In the genomic region with DNA sequence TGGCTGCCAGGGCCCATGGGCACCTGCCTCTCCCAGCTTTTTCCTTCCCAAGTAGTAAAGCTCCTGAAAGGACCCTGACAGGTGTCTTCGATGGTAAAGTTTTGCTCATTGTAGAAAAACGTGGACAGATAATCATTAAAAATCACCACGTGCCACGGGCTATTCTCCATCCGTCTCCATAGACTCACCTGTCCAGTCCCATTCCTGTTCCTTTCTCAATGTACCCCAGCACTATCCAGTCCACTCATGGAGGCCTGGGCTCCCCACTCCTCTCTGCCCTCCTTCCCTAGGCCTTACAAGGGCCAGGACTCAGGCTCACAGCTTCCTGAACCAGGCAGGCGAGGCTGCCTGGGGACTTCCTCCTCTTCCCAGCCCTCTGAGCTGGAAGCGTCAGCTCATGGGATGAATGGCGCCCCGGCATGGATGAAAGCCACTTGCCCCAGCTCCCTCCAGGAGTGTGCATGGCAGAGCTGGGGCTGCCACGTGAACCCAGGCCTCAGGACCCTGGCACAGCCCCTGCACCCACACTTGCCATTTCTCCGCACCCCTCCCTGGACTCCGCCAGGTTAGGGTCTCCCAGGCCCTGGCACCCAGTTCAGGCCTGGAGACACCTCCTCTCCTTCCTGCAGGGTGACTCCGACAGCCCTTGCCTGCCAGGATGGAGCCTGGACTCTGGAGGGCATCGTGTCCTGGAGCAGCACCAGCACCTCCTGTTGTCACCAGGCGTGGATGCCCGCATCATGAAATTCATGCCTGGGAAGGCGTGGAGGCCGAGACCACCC, we compare ENCODE assay signal across 25 cellular contexts. TPM values are rescaled to one million over a fixed set of nuclear protein-coding genes. Genes with fewer than 3 reads are reported as not detected.
A peak's percentile ranks its signal among the peaks of the same experiment; 100 is the strongest.
DNase-seq lines count a peak whose midpoint lies in the region; ATAC-seq, FAIRE-seq and TF ChIP-seq lines count a peak whose summit lies in the region.
"Had no signal": no experiment of that assay in that cellular context is flagged by ENCODE, and none has a peak within 500 bp of the region (broad histone marks: within the 10 kb centered on the region; RNA-seq: fewer than 3 reads in every experiment).

No MANE protein-coding gene starts in this region.

- peak; percentile 1 to 8 (median 4) for ATAC-seq in pancreas
- ATAC-seq: natural killer cell treated with Interleukin-12 subunit alpha and Interleukin-12 subunit beta and Interleukin-15 and Interleukin-18, amount 100 ng/mL, for 72 hours; stimulated activated naive CD8-positive, alpha-beta T cell treated with anti-CD3 and anti-CD28 coated beads, Interleukin-15, amount 100 ng/mL, for 72 hours had no signal

- H2BK12ac ChIP-seq in H9 (ENCODE audit: insufficient read length, low read depth, low read length), result no peak overlapping the region

- H3K4me3 Mint-ChIP-seq in H9, result no peak overlapping the region
- H3K4me3 Mint-ChIP-seq: memory B cell; natural killer cell treated with Interleukin-12 subunit alpha and Interleukin-12 subunit beta and Interleukin-15 and Interleukin-18, amount 100 ng/mL, for 72 hours; stimulated activated naive CD8-positive, alpha-beta T cell treated with anti-CD3 and anti-CD28 coated beads, Interleukin-15, amount 100 ng/mL, for 72 hours; T-helper 1 cell treated with Interleukin-12 subunit alpha and Interleukin-12 subunit beta and Interleukin-4 antibody, amounts not matched to agents 30 μg/mL and 1 μg/mL, for 36 hours had no signal

- no peaks in the 10 kb centered on the region for H4K20me1 ChIP-seq in H9 (ENCODE audit: control insufficient read depth, insufficient read depth, insufficient read length)

- H3K4me3 ChIP-seq in kidney (ENCODE audit: low read length in 2 of 2) (no peak overlapping the region), pancreas (peak overlapping the region in 1 of 4 donors; percentile 1), lower leg skin (ENCODE audit: low read depth, poor library complexity, severe bottlenecking) (no peak overlapping the region)
- H3K4me3 ChIP-seq: hepatocyte, psoas muscle, SJCRH30, smooth muscle cell, tibial nerve had no signal

- no peaks in the 10 kb centered on the region for H3K9me3 ChIP-seq in H9 (ENCODE audit: control insufficient read depth, low read depth, low read length)
- no peaks in the 10 kb centered on the region for H3K9me3 ChIP-seq in kidney (ENCODE audit: control insufficient read depth in 1 of 2, low read length in 2 of 2)
- no peaks in the 10 kb centered on the region for H3K9me3 ChIP-seq in pancreas
- H3K9me3 ChIP-seq: psoas muscle, SJCRH30, tibial nerve had no signal

- TF ChIP-seq POLR2A in lower leg skin (IDR thresholded peaks at IDR 0.05), result no peak

- no peaks in the 10 kb centered on the region for H3K79me2 ChIP-seq in H9 (ENCODE audit: insufficient read depth, low read length)

- H2AK5ac ChIP-seq in H9 (ENCODE audit: insufficient read length, low read length), result no peak overlapping the region

- H3K56ac ChIP-seq in H9 (ENCODE audit: insufficient read length, low read depth, low read length), result no peak overlapping the region

- peaks cover 7 to 19% of the 10 kb centered on the region in 2 donors for H3K36me3 ChIP-seq in kidney (ENCODE audit: control insufficient read depth in 1 of 2, insufficient read depth in 2 of 2, low read length in 2 of 2)
- peaks cover 0 to 38% (median 0%) of the 10 kb centered on the region in 3 donors for H3K36me3 ChIP-seq in pancreas

- FAIRE-seq in kidney (lab: Jason Lieb, UNC), result no peak
- FAIRE-seq in pancreas (lab: Jason Lieb, UNC), result no peak
- FAIRE-seq: bronchial epithelial cell had no signal

- H3K4ac ChIP-seq in H9 (ENCODE audit: low read depth, low read length), result no peak overlapping the region

- no peaks in the 10 kb centered on the region for H3K23me2 ChIP-seq in H9 (ENCODE audit: insufficient read length, low read depth, low read length, poor library complexity, severe bottlenecking)

- H3K9me3 Mint-ChIP-seq in H9, result no peaks in the 10 kb centered on the region; a peak in 1 of 5 replicates
- H3K9me3 Mint-ChIP-seq: memory B cell; natural killer cell treated with Interleukin-12 subunit alpha and Interleukin-12 subunit beta and Interleukin-15 and Interleukin-18, amount 100 ng/mL, for 72 hours; stimulated activated naive CD8-positive, alpha-beta T cell treated with anti-CD3 and anti-CD28 coated beads, Interleukin-15, amount 100 ng/mL, for 72 hours; T-helper 1 cell treated with Interleukin-12 subunit alpha and Interleukin-12 subunit beta and Interleukin-4 antibody, amounts not matched to agents 30 μg/mL and 1 μg/mL, for 36 hours had no signal

- H4K91ac ChIP-seq in H9 (ENCODE audit: insufficient read length, low read depth, low read length), result no peak overlapping the region

- H3K4me1 Mint-ChIP-seq in H9, result no peaks in the 10 kb centered on the region
- H3K4me1 Mint-ChIP-seq: memory B cell; stimulated activated naive CD8-positive, alpha-beta T cell treated with anti-CD3 and anti-CD28 coated beads, Interleukin-15, amount 100 ng/mL, for 72 hours had no signal

- no peaks in the 10 kb centered on the region for H3K27me3 ChIP-seq in H9 (ENCODE audit: insufficient read depth, low read length)
- no peaks in the 10 kb centered on the region for H3K27me3 ChIP-seq in pancreas
- H3K27me3 ChIP-seq: hepatocyte, SJCRH30 had no signal

- CTCF ChIA-PET in RWPE1 (lab: Yijun Ruan, JAX), result interaction anchor here (1.6 kb wide), 1 partner anchor 29 kb away, joined by 6 read pairs; no protein-coding TSS in a partner anchor

- no peak overlapping the region for H2BK120ac ChIP-seq in H9 (ENCODE audit: low read depth, low read length, poor library complexity, severe bottlenecking)

- no peak overlapping the region for H3K4me2 ChIP-seq in H9 (ENCODE audit: insufficient read depth, insufficient read length, low read length)
- H3K4me2 ChIP-seq: hepatocyte, smooth muscle cell had no signal

- no peak overlapping the region for H4K5ac ChIP-seq in H9 (ENCODE audit: insufficient read length, low read depth, low read length)

- H3K23ac ChIP-seq in H9 (ENCODE audit: insufficient read length, low read depth, low read length), result no peak overlapping the region

- intact Hi-C loops in kidney (cut with DNase I) (no loop called here), pancreas (cut with DNase I) (loop anchor here in 1 of 3 donors (2.0 kb wide), 1 partner anchor 21 kb away; the partner anchor contains the start of gene CTRB2), lower leg skin (cut with DNase I; ENCODE audit: low total_unique reads) (no loop called here)

- TF ChIP-seq CTCF in H9 (conservative IDR thresholded peaks at IDR 0.05) (no peak), RWPE1 (conservative IDR thresholded peaks at IDR 0.05; ENCODE audit: low read depth) (no peak), kidney (IDR thresholded peaks at IDR 0.05; ENCODE audit: borderline replicate concordance, extremely low read depth, insufficient read depth) (no peak), pancreas (IDR thresholded peaks at IDR 0.05) (no peak), GM13976 (IDR thresholded peaks at IDR 0.05; ENCODE audit: borderline replicate concordance, control extremely low read depth, extremely low read depth, insufficient read depth, missing control alignments) (no peak), lower leg skin (IDR thresholded peaks at IDR 0.05) (no peak)

- no peak overlapping the region for H2BK20ac ChIP-seq in H9 (ENCODE audit: low read depth, low read length, poor library complexity, severe bottlenecking)

- peaks cover 7 to 35% (median 27%) of the 10 kb centered on the region in 3 experiments; a peak in 6 of 7 replicates for H3K36me3 Mint-ChIP-seq in H9 (ENCODE audit: insufficient read depth in 1 of 3, low read depth in 3 of 3)
- H3K36me3 Mint-ChIP-seq: memory B cell; natural killer cell treated with Interleukin-12 subunit alpha and Interleukin-12 subunit beta and Interleukin-15 and Interleukin-18, amount 100 ng/mL, for 72 hours had no signal

- POLR2A ChIA-PET in RWPE1 (lab: Yijun Ruan, JAX; ENCODE audit: low non-redundant PET), result no interaction called here

- H3K18ac ChIP-seq in H9 (ENCODE audit: insufficient read length, low read depth, low read length), result no peak overlapping the region

- no peak overlapping the region for H4K8ac ChIP-seq in H9 (replicated peaks; ENCODE audit: insufficient read length, low read depth, low read length)

- H3K27ac ChIP-seq in H9 (ENCODE audit: insufficient read length, low read depth, low read length), result no peak overlapping the region
- H3K27ac ChIP-seq in RWPE1, result peak overlapping the region; percentile 49
- H3K27ac ChIP-seq in kidney (ENCODE audit: low read depth in 2 of 2, low read length in 2 of 2), result no peak overlapping the region
- H3K27ac ChIP-seq in pancreas, result peak overlapping the region; percentile 42 to 93 (median 56)
- H3K27ac ChIP-seq: hepatocyte, psoas muscle, SJCRH30, tibial nerve had no signal

- no peaks in the 10 kb centered on the region for H3K79me1 ChIP-seq in H9 (ENCODE audit: insufficient read depth, low read depth, low read length, poor library complexity, severe bottlenecking)

- H3K9ac ChIP-seq in H9 (ENCODE audit: extremely low read depth, insufficient read length, low read length), result no peak overlapping the region
- H3K9ac ChIP-seq in kidney (ENCODE audit: low read length in 2 of 2), result no peak overlapping the region

- in situ Hi-C loops in GM13976 (cut with MboI; ENCODE audit: low sequenced_read_pairs, unreplicated experiment), result no loop called here

- no peak overlapping the region for H3T11ph ChIP-seq in H9 (ENCODE audit: low read length)

- H3K4me1 ChIP-seq in H9 (ENCODE audit: insufficient read depth, low read length), result no peaks in the 10 kb centered on the region
- H3K4me1 ChIP-seq in kidney (ENCODE audit: control insufficient read depth in 1 of 2, insufficient read depth in 1 of 2, low read depth in 1 of 2, low read length in 2 of 2), result peaks cover 8 to 9% of the 10 kb centered on the region in 2 donors
- H3K4me1 ChIP-seq in pancreas, result no peaks in the 10 kb centered on the region
- H3K4me1 ChIP-seq: SJCRH30, tibial nerve had no signal

- no peak overlapping the region for H2BK15ac ChIP-seq in H9 (ENCODE audit: low read depth, low read length)

- no peak overlapping the region for H3K14ac ChIP-seq in H9 (ENCODE audit: insufficient read depth, low read length)

- no peak overlapping the region for H2BK5ac ChIP-seq in H9 (ENCODE audit: insufficient read length, low read length)

- WGBS in H9 (ENCODE audit: extremely low coverage, insufficient read length, low lambda C conversion rate), result no CpG with 5 or more reads among the region's 18 CpGs
- 38 to 41% methylated on average over 18 of the region's 18 CpGs for WGBS in pancreas, 2 donors
- 77 to 79% methylated on average over 18 of the region's 18 CpGs for WGBS in lower leg skin, 2 donors

- no peak for DNase-seq in H9
- no peak for DNase-seq in RWPE1 (ENCODE audit: low spot score)
- peak; percentile 61 for DNase-seq in kidney
- DNase-seq in pancreas, result peak in 4 of 6 donors; percentile 62 to 92 (median 82)
- no peak for DNase-seq in GM13976 (ENCODE audit: low spot score)
- no peak for DNase-seq in stimulated activated CD4-positive, alpha-beta T cell treated with anti-CD3 and anti-CD28 coated beads, Interleukin-12 subunit alpha, Interleukin-12 subunit beta, amount 100 ng/mL, for 4 hours
- no peak for DNase-seq in lower leg skin (ENCODE audit: low spot score in 2 of 2)
- DNase-seq: activated effector memory CD4-positive, alpha-beta T cell treated with anti-CD3 and anti-CD28 coated beads, Interleukin-2, amount 50 U/mL, for 16 hours; islet precursor cell; KG1; NCI-H187; NCI-H2227 treated with DMSO at 0.1 percent for 48 hours; NCI-H82; OCI-M1; SJCRH30; stimulated activated CD4-positive, alpha-beta T cell treated with anti-CD3 and anti-CD28 coated beads, Interleukin-4, amount 100 ng/mL, for 24 hours; stimulated activated naive CD8-positive, alpha-beta T cell treated with anti-CD3 and anti-CD28 coated beads, Interleukin-15, amount 100 ng/mL, for 72 hours had no signal

- H3K27ac Mint-ChIP-seq in H9, result peak overlapping the region in 2 of 3 experiments; percentile 16 to 56; a peak in 3 of 7 replicates
- H3K27ac Mint-ChIP-seq: memory B cell; natural killer cell treated with Interleukin-12 subunit alpha and Interleukin-12 subunit beta and Interleukin-15 and Interleukin-18, amount 100 ng/mL, for 72 hours; T-helper 1 cell treated with Interleukin-12 subunit alpha and Interleukin-12 subunit beta and Interleukin-4 antibody, amounts not matched to agents 30 μg/mL and 1 μg/mL, for 36 hours had no signal

- 0 out of 2 replicates have a peak, but pooled peaks cover 2% of the 10 kb centered on the region for H3K27me3 Mint-ChIP-seq in H9 (ENCODE audit: low read depth)

- H2AFZ ChIP-seq in H9 (ENCODE audit: low read length), result no peak overlapping the region
- H2AFZ ChIP-seq: hepatocyte had no signal

RNA-seq across cellular contexts. Expression of gene CTRB1, which starts 8.8 kb away (rescaled TPM):
- total RNA-seq in H9 (2021) (not detected in 2 replicates), kidney (not detected), pancreas (over 10,000 TPM; 14,339 to 37,242 (median 26,937) TPM), lower leg skin (1 to 10 TPM in 1 of 4 donors, not detected in 3; 1.0 TPM)
- polyA plus RNA-seq in kidney (ENCODE audit: insufficient read depth, low read depth, low replicate concordance) (not detected), pancreas (over 10,000 TPM; 23,150 to 29,718 TPM)
- total RNA-seq: bronchial epithelial cell; hepatocyte; natural killer cell treated with Interleukin-12 subunit alpha and Interleukin-12 subunit beta and Interleukin-15 and Interleukin-18, amount 100 ng/mL, for 72 hours; SJCRH30; smooth muscle cell had no signal

RNA-seq across cellular contexts. Expression of gene CTRB2, which starts 20.6 kb away (rescaled TPM):
- total RNA-seq in H9 (2021), result not detected in 2 replicates
- not detected for total RNA-seq in kidney
- not detected for polyA plus RNA-seq in kidney (ENCODE audit: insufficient read depth, low read depth, low replicate concordance)
- over 10,000 TPM; 36,685 to 57,899 (median 39,778) TPM for total RNA-seq in pancreas
- over 10,000 TPM; 20,002 to 30,463 TPM for polyA plus RNA-seq in pancreas
- total RNA-seq in lower leg skin, result 1 to 10 TPM in 1 of 4 donors, not detected in 3; 1.9 TPM
- total RNA-seq: bronchial epithelial cell; hepatocyte; natural killer cell treated with Interleukin-12 subunit alpha and Interleukin-12 subunit beta and Interleukin-15 and Interleukin-18, amount 100 ng/mL, for 72 hours; SJCRH30 had no signal

RNA-seq across cellular contexts. Expression of gene BCAR1, which starts 23.9 kb away (rescaled TPM):
- 97.1 and 102 TPM in 2 replicates for total RNA-seq in H9 (2021)
- 123 TPM for total RNA-seq in kidney
- polyA plus RNA-seq in kidney (ENCODE audit: insufficient read depth, low read depth, low replicate concordance), result 69.1 TPM
- 10 to 100 TPM; 30.1 to 56.9 (median 40.4) TPM for total RNA-seq in pancreas
- polyA plus RNA-seq in pancreas, result 10 to 100 TPM; 60.1 to 66.7 TPM
- total RNA-seq in lower leg skin, result 10 to 100 TPM; 16.4 to 38.1 (median 28.8) TPM
- total RNA-seq: natural killer cell treated with Interleukin-12 subunit alpha and Interleukin-12 subunit beta and Interleukin-15 and Interleukin-18, amount 100 ng/mL, for 72 hours had no signal

Comparison
In these comparisons a context has a peak if more than half of its experiments do, and no peak if none do; other contexts are left out.
1. DNase-seq: peak in kidney (single experiment) and pancreas (4 of 6); none in H9 (single experiment), RWPE1 (single experiment), GM13976 (single experiment), stimulated activated CD4-positive, alpha-beta T cell treated with anti-CD3 and anti-CD28 coated beads, Interleukin-12 subunit alpha, Interleukin-12 subunit beta, amount 100 ng/mL, for 4 hours (single experiment) and lower leg skin (0 of 2).
2. H3K27ac ChIP-seq: peak in RWPE1 (single experiment) and pancreas (4 of 4); none in H9 (single experiment) and kidney (0 of 2).
3. RNA of gene CTRB1, which starts 8.8 kb away (total RNA-seq): 14,339 to 37,242 TPM in pancreas; not detected in H9, not detected in kidney (single experiment) and 1.0 TPM in lower leg skin; every median in the first group is over 1,000 times any median in the second.
4. RNA of gene CTRB2, which starts 20.6 kb away (total RNA-seq): 36,685 to 57,899 TPM in pancreas; not detected in H9, not detected in kidney (single experiment) and 1.9 TPM in lower leg skin; every median in the first group is over 1,000 times any median in the second.